Comparison of ENCODE assay signal across 11 cellular contexts in genomic region chr10:5449227-5449626, GRCh38. TPM values are rescaled to one million over a fixed set of nuclear protein-coding genes. Genes with fewer than 3 reads are reported as not detected.
DNase-seq lines count a peak whose midpoint lies in the region; ATAC-seq, FAIRE-seq and TF ChIP-seq lines count a peak whose summit lies in the region.
"Had no signal": no experiment of that assay in that cellular context is flagged by ENCODE, and none has a peak within 500 bp of the region (broad histone marks: within the 10 kb centered on the region; RNA-seq: fewer than 3 reads in every experiment).

No MANE protein-coding gene starts in this region.

- H3K9me3 ChIP-seq in Caco-2 = no peaks in the 10 kb centered on the region
- H3K9me3 ChIP-seq in ascending aorta = no peaks in the 10 kb centered on the region
- no peaks in the 10 kb centered on the region for H3K9me3 ChIP-seq in keratinocyte (ENCODE audit: control insufficient read depth, low read depth, low read length)
- H3K9me3 ChIP-seq in A673 (ENCODE audit: low read depth, low read length, poor library complexity, severe bottlenecking) = no peaks in the 10 kb centered on the region

- no peaks in the 10 kb centered on the region for H3K9me1 ChIP-seq in keratinocyte (ENCODE audit: control insufficient read depth, extremely low read depth, insufficient read depth, low read length)

- no peak for FAIRE-seq in keratinocyte (lab: Jason Lieb, UNC)

- H3K36me3 Mint-ChIP-seq in Caco-2 (ENCODE audit: insufficient read depth, unreplicated experiment) = peaks cover 45% of the 10 kb centered on the region

- H3K27me3 ChIP-seq in Caco-2 (replicated peaks; ENCODE audit: control insufficient read depth, insufficient read depth, low read length) (no peaks in the 10 kb centered on the region), ascending aorta (no peaks in the 10 kb centered on the region), keratinocyte (ENCODE audit: control insufficient read depth, extremely low read depth, insufficient read depth, low read length) (no peaks in the 10 kb centered on the region), A673 (replicated peaks; ENCODE audit: insufficient read depth, low read depth, low read length, poor library complexity) (no peaks in the 10 kb centered on the region)

- dilution Hi-C loops in keratinocyte (cut with MboI; ENCODE audit: extremely low pct_ligation_motif_present, low sequenced_read_pairs) = no loop called here

- H3K27me3 Mint-ChIP-seq in Caco-2 (ENCODE audit: insufficient read depth, unreplicated experiment) = no peaks in the 10 kb centered on the region

- BruUV-seq in Caco-2 (replicated peaks; lab: Mats Ljungman, UMichigan) (no TSS peak), A673 (replicated peaks; lab: Mats Ljungman, UMichigan) (no TSS peak)

- no peak overlapping the region for H3K27ac Mint-ChIP-seq in Caco-2 (ENCODE audit: unreplicated experiment)

- intact Hi-C loops in Caco-2 (cut with micrococcal nuclease; ENCODE audit: unreplicated experiment) (loop anchor here (2.0 to 10.0 kb wide), 2 partner anchors 54 to 306 kb away; no protein-coding TSS in a partner anchor), ascending aorta (cut with DNase I) (loop anchor here (2.0 to 10.0 kb wide), 4 partner anchors 37 to 366 kb away; partner anchors contain the start of genes GDI2 and NET1), A673 (cut with micrococcal nuclease; ENCODE audit: unreplicated experiment) (loop anchor here (10.0 kb wide), 2 partner anchors 426 to 956 kb away; no protein-coding TSS in a partner anchor), head of caudate nucleus (cut with DNase I) (no loop called here)

- DNase-seq in Caco-2 (no peak), ascending aorta (ENCODE audit: low spot score in 2 of 2) (no peak), keratinocyte (ENCODE audit: low read depth, low spot score) (no peak), skeletal muscle cell (ENCODE audit: low read depth) (no peak), A673 (ENCODE audit: low spot score) (no peak), head of caudate nucleus (no peak)
- DNase-seq in activated T-cell treated with anti-CD3 and anti-CD28 coated beads, Interleukin-2, amount 50 U/mL, for 1 hour = no peak
- DNase-seq: activated CD8-positive, alpha-beta memory T cell treated with anti-CD3 and anti-CD28 coated beads, Interleukin-2, amount 50 U/mL, for 4 hours; effector CD4-positive, alpha-beta T cell had no signal

- no peaks in the 10 kb centered on the region for H3K9me3 Mint-ChIP-seq in Caco-2 (ENCODE audit: unreplicated experiment)

- CTCF ChIA-PET in Caco-2 (lab: Charles Lee) (no interaction called here), A673 (lab: Charles Lee) (no interaction called here)

- TF ChIP-seq CTCF in Caco-2 (IDR thresholded peaks at IDR 0.05; ENCODE audit: insufficient read depth in 1 of 2, low read depth in 1 of 2, low read length in 1 of 2, severe bottlenecking in 1 of 2, unreplicated experiment in 1 of 2) (no peak), ascending aorta (IDR thresholded peaks at IDR 0.05) (no peak), keratinocyte (optimal IDR thresholded peaks at IDR 0.05 in 1 of 3, IDR thresholded peaks at IDR 0.05 in 1 of 3, conservative IDR thresholded peaks at IDR 0.05 in 1 of 3; ENCODE audit: extremely low read depth in 1 of 3, insufficient read depth in 2 of 3, low read length in 3 of 3) (no peak), A673 (conservative IDR thresholded peaks at IDR 0.05; ENCODE audit: low read depth, low read length) (no peak)

- no peak overlapping the region for H2AFZ ChIP-seq in keratinocyte (ENCODE audit: control insufficient read depth, low read length)

- ATAC-seq in HG03280 (IDR thresholded peaks at IDR 0.05; ENCODE audit: unreplicated experiment) = no peak

- POLR2A ChIA-PET in Caco-2 (lab: Charles Lee) (no interaction called here), A673 (lab: Charles Lee; ENCODE audit: low non-redundant PET) (no interaction called here)

- peak overlapping the region; percentile 91 for H3K4me3 Mint-ChIP-seq in Caco-2 (ENCODE audit: unreplicated experiment)

- peaks cover 86% of the 10 kb centered on the region for H3K79me2 ChIP-seq in keratinocyte (ENCODE audit: control insufficient read depth, insufficient read depth, low read length)

- H3K4me3 ChIP-seq in Caco-2 (ENCODE audit: low read depth, low read length) (peak overlapping the region; percentile 96), ascending aorta (peak overlapping the region; percentile 74), keratinocyte (ENCODE audit: control insufficient read depth in 2 of 3, extremely low read depth in 1 of 3, insufficient read depth in 2 of 3, low read depth in 1 of 3, low read length in 3 of 3) (peak overlapping the region; percentile 70 to 84 (median 80)), skeletal muscle cell (ENCODE audit: low read depth, low read length) (peak overlapping the region; percentile 67), A673 (ENCODE audit: low read depth, low read length, poor library complexity, severe bottlenecking) (no peak overlapping the region)
- H3K4me3 ChIP-seq: SK-N-MC had no signal

- peak overlapping the region; percentile 90 for H3K9ac ChIP-seq in keratinocyte (ENCODE audit: control insufficient read depth, extremely low read depth, insufficient read depth, low read length)

- H3K4me2 ChIP-seq in keratinocyte (ENCODE audit: control insufficient read depth, extremely low read depth, insufficient read depth, low read depth, low read length) = peak overlapping the region; percentile 96

- H3K27ac ChIP-seq in ascending aorta = peak overlapping the region; percentile 71 to 78
- H3K27ac ChIP-seq in keratinocyte (ENCODE audit: control insufficient read depth, insufficient read depth, low read length) = peak overlapping the region; percentile 94
- H3K27ac ChIP-seq in A673 (ENCODE audit: low read depth, low read length, poor library complexity, severe bottlenecking) = no peak overlapping the region
- H3K27ac ChIP-seq: SK-N-MC had no signal

- peaks cover 24% of the 10 kb centered on the region for H3K4me1 Mint-ChIP-seq in Caco-2 (ENCODE audit: low read depth, unreplicated experiment)

- peaks cover 3% of the 10 kb centered on the region for H4K20me1 ChIP-seq in keratinocyte (ENCODE audit: control insufficient read depth, extremely low read depth, insufficient read depth, low read length)

- H3K4me1 ChIP-seq in Caco-2 (peaks cover 27% of the 10 kb centered on the region), ascending aorta (peaks cover 0 to 19% of the 10 kb centered on the region in 2 donors), keratinocyte (ENCODE audit: control insufficient read depth, extremely low read depth, insufficient read depth, low read length) (peaks cover 12% of the 10 kb centered on the region), A673 (ENCODE audit: insufficient read depth, low read length, poor library complexity, severe bottlenecking) (peaks cover 16% of the 10 kb centered on the region)

- H3K36me3 ChIP-seq in Caco-2 (ENCODE audit: control insufficient read depth, insufficient read depth, low read length) (0 out of 2 replicates have a peak, but pooled peaks cover 5% of the 10 kb centered on the region), ascending aorta (peaks cover 16 to 23% of the 10 kb centered on the region in 2 donors), keratinocyte (ENCODE audit: control insufficient read depth in 2 of 2, extremely low read depth in 1 of 2, insufficient read depth in 2 of 2, low read length in 2 of 2) (peaks cover 15 to 22% of the 10 kb centered on the region in 2 experiments), A673 (ENCODE audit: insufficient read depth, low read length, poor library complexity, severe bottlenecking) (peaks cover 29% of the 10 kb centered on the region)

RNA-seq across cellular contexts. Expression of gene NET1, which starts 36.9 kb away (rescaled TPM):
- total RNA-seq in Caco-2 (2022) = 149 and 175 TPM in 2 replicates
- 95.9 TPM for total RNA-seq in ascending aorta
- polyA plus RNA-seq in keratinocyte = 129 to 233 TPM (median 214 TPM) in 3 replicates
- 36.9 TPM for polyA plus RNA-seq in keratinocyte (2011; ENCODE audit: low read depth)
- 93.0 and 144 TPM in 2 replicates for polyA plus RNA-seq in keratinocyte (2011; cell fraction: cytosol; rRNA removed)
- polyA plus RNA-seq in keratinocyte (2011; cell fraction: nucleus; rRNA removed) = 96.8 and 100 TPM in 2 replicates
- 50.5 and 127 TPM in 2 replicates for polyA plus RNA-seq in keratinocyte (2012; ENCODE audit: low replicate concordance)
- 148 to 294 TPM (median 162 TPM) in 3 replicates for polyA minus RNA-seq in keratinocyte
- polyA minus RNA-seq in keratinocyte (2011; cell fraction: cytosol; rRNA and poly(A)+ RNA removed) = 227 TPM
- polyA minus RNA-seq in keratinocyte (2011; cell fraction: nucleus; rRNA and poly(A)+ RNA removed) = 90.2 and 144 TPM in 2 replicates
- total RNA-seq in A673 (2021) = 64.3 and 71.4 TPM in 2 replicates

RNA-seq across cellular contexts. Expression of gene TUBAL3, which starts 44.6 kb away (rescaled TPM):
- 0.39 TPM in 1 of 2 replicates, not detected in the other for total RNA-seq in Caco-2 (2022)
- not detected for total RNA-seq in ascending aorta
- polyA plus RNA-seq in keratinocyte = 1.5 to 2.6 TPM (median 2.6 TPM) in 3 replicates
- polyA plus RNA-seq in keratinocyte (2011; ENCODE audit: low read depth) = not detected
- polyA plus RNA-seq in keratinocyte (2011; cell fraction: cytosol; rRNA removed) = 1.2 and 1.4 TPM in 2 replicates
- 2.1 TPM in 2 replicates for polyA plus RNA-seq in keratinocyte (2011; cell fraction: nucleus; rRNA removed)
- 0.10 and 1.9 TPM in 2 replicates for polyA plus RNA-seq in keratinocyte (2012; ENCODE audit: low replicate concordance)
- polyA minus RNA-seq in keratinocyte = 2.8 to 2.9 TPM in 2 of 3 replicates, not detected in the other
- polyA minus RNA-seq in keratinocyte (2011; cell fraction: cytosol; rRNA and poly(A)+ RNA removed) = not detected
- 0.74 and 0.93 TPM in 2 replicates for polyA minus RNA-seq in keratinocyte (2011; cell fraction: nucleus; rRNA and poly(A)+ RNA removed)
- 0.19 TPM in 1 of 2 replicates, not detected in the other for total RNA-seq in A673 (2021)

RNA-seq across cellular contexts. Expression of gene CALML5, which starts 50.1 kb away (rescaled TPM):
- total RNA-seq in Caco-2 (2022) (not detected in 2 replicates), ascending aorta (not detected), A673 (2021) (not detected in 2 replicates)
- polyA plus RNA-seq in keratinocyte = 5.7 to 11.4 TPM (median 7.3 TPM) in 3 replicates
- 251 TPM for polyA plus RNA-seq in keratinocyte (2011; ENCODE audit: low read depth)
- polyA plus RNA-seq in keratinocyte (2011; cell fraction: cytosol; rRNA removed) = 2.1 and 5.6 TPM in 2 replicates
- polyA plus RNA-seq in keratinocyte (2011; cell fraction: nucleus; rRNA removed) = 5.2 and 5.9 TPM in 2 replicates
- 19.1 and 439 TPM in 2 replicates for polyA plus RNA-seq in keratinocyte (2012; ENCODE audit: low replicate concordance)
- polyA minus RNA-seq in keratinocyte = 0.39 to 0.66 TPM in 2 of 3 replicates, not detected in the other
- 4.0 TPM for polyA minus RNA-seq in keratinocyte (2011; cell fraction: cytosol; rRNA and poly(A)+ RNA removed)
- polyA minus RNA-seq in keratinocyte (2011; cell fraction: nucleus; rRNA and poly(A)+ RNA removed) = 4.1 and 6.1 TPM in 2 replicates
